19 cellular contexts compared by ENCODE assay signal in the genomic region with DNA sequence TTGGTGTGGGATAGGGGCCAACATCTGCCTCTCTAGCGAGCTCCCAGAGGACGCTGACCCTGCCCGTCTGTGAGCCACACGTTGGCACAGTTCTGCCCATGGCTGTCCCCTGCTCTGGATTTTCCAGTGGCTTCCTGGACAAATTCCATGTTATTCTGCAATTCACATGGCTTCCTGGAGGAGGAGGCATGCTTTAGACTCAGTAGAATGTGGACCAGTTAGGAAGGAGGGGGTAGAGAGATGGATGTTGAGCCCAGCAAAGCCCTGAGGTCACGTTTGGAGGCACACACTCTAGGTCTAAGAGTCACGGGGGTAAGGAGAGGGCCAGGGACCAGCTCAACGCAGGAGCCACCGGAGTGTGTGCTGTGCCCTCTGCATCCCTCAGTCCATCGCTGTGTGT. TPM values are rescaled to one million over a fixed set of nuclear protein-coding genes. Genes with fewer than 3 reads are reported as not detected.
DNase-seq lines count a peak whose midpoint lies in the region; ATAC-seq, FAIRE-seq and TF ChIP-seq lines count a peak whose summit lies in the region.
"Had no signal": no experiment of that assay in that cellular context is flagged by ENCODE, and none has a peak within 500 bp of the region (broad histone marks: within the 10 kb centered on the region; RNA-seq: fewer than 3 reads in every experiment).

No MANE protein-coding gene starts in this region.

- DNase-seq in HepG2 (ENCODE audit: low spot score) (no peak), right lobe of liver (no peak), T-helper 17 cell (no peak), chondrocyte (ENCODE audit: low spot score) (no peak), frontal cortex (ENCODE audit: low spot score in 2 of 2) (no peak), putamen (ENCODE audit: low spot score) (no peak)
- no peak for DNase-seq in stimulated activated effector memory CD8-positive, alpha-beta T cell treated with anti-CD3 and anti-CD28 coated beads, Interleukin-12 subunit alpha, Interleukin-12 subunit beta, amount 100 ng/mL, for 72 hours (ENCODE audit: low spot score in 2 of 2)
- DNase-seq: Calu3; CD4-positive, alpha-beta memory T cell; DMS79 treated with DMSO at 0.1 percent for 48 hours; GF-D8; GM23248; HCEC 1CT had no signal

- H3K4me1 ChIP-seq in HepG2 (ENCODE audit: insufficient read depth, low read length) (peaks cover 21% of the 10 kb centered on the region), right lobe of liver (no peaks in the 10 kb centered on the region)

- intact Hi-C loops in HepG2 (cut with micrococcal nuclease; ENCODE audit: unreplicated experiment) (no loop called here), right lobe of liver (cut with DNase I) (no loop called here)

- 61% methylated on average over 9 of the region's 9 CpGs for WGBS in HepG2 (ENCODE audit: low lambda C conversion rate)
- 58% methylated on average over 5 of the region's 9 CpGs for WGBS in right lobe of liver (ENCODE audit: insufficient coverage, low coverage, low lambda C conversion rate, missing lambda C conversion rate)

- TF ChIP-seq RAD21 in HepG2 (CRISPR knock-in tag; IDR thresholded peaks at IDR 0.05), result no peak

- H3K4me3 ChIP-seq in HepG2 (replicated peaks in 1 of 3; ENCODE audit: insufficient read depth in 1 of 3, low read depth in 2 of 3, low read length in 3 of 3) (no peak overlapping the region), right lobe of liver (no peak overlapping the region)
- H3K4me3 ChIP-seq: BLaER1, GM23248 had no signal

- ATAC-seq in HepG2 (peak; percentile 12; the same call in 1 of the 3 replicates), right lobe of liver (no peak), T-helper 17 cell (no peak), GM19395 (IDR thresholded peaks at IDR 0.05; ENCODE audit: unreplicated experiment) (no peak)
- ATAC-seq in stimulated activated effector memory CD8-positive, alpha-beta T cell treated with anti-CD3 and anti-CD28 coated beads, Interleukin-12 subunit alpha, Interleukin-12 subunit beta, amount 100 ng/mL, for 72 hours, result no peak

- CTCF ChIA-PET in HepG2 (lab: Yijun Ruan, JAX; ENCODE audit: low intra/inter-chr PET ratio, low total read pairs), result no interaction called here

- H2AFZ ChIP-seq in HepG2 (ENCODE audit: low read length), result no peak overlapping the region
- H2AFZ ChIP-seq: GM23248 had no signal

- peaks cover 20% of the 10 kb centered on the region for H3K4me1 Mint-ChIP-seq in T-helper 17 cell
- peaks cover 50% of the 10 kb centered on the region for H3K4me1 Mint-ChIP-seq in chondrocyte (ENCODE audit: low read depth)
- peaks cover 25% of the 10 kb centered on the region for H3K4me1 Mint-ChIP-seq in stimulated activated effector memory CD8-positive, alpha-beta T cell treated with anti-CD3 and anti-CD28 coated beads, Interleukin-12 subunit alpha, Interleukin-12 subunit beta, amount 100 ng/mL, for 72 hours

- no peak overlapping the region for H3K9ac ChIP-seq in HepG2 (ENCODE audit: insufficient read depth, low read depth, low read length)
- H3K9ac ChIP-seq: BLaER1, GM23248 had no signal

- H3K4me2 ChIP-seq in HepG2 (ENCODE audit: low read depth, low read length), result no peak overlapping the region
- H3K4me2 ChIP-seq: BLaER1 had no signal

- H3K79me2 ChIP-seq in HepG2 (ENCODE audit: insufficient read depth, low read length), result no peaks in the 10 kb centered on the region

- TF ChIP-seq EP300 in HepG2 (IDR thresholded peaks at IDR 0.05; ENCODE audit: low read depth in 2 of 2, low read length in 2 of 2) (no peak), HepG2 (CRISPR knock-in tag; IDR thresholded peaks at IDR 0.05; ENCODE audit: borderline replicate concordance) (no peak)

- no peak overlapping the region for H3K4me3 Mint-ChIP-seq in T-helper 17 cell
- no peak overlapping the region for H3K4me3 Mint-ChIP-seq in chondrocyte (ENCODE audit: unreplicated experiment)
- H3K4me3 Mint-ChIP-seq in stimulated activated effector memory CD8-positive, alpha-beta T cell treated with anti-CD3 and anti-CD28 coated beads, Interleukin-12 subunit alpha, Interleukin-12 subunit beta, amount 100 ng/mL, for 72 hours, result no peak overlapping the region
- H3K4me3 Mint-ChIP-seq: CD14-positive monocyte; CD4-positive, alpha-beta memory T cell had no signal

- H3K9me3 Mint-ChIP-seq in chondrocyte (ENCODE audit: low read depth), result no peaks in the 10 kb centered on the region
- H3K9me3 Mint-ChIP-seq in stimulated activated effector memory CD8-positive, alpha-beta T cell treated with anti-CD3 and anti-CD28 coated beads, Interleukin-12 subunit alpha, Interleukin-12 subunit beta, amount 100 ng/mL, for 72 hours, result no peaks in the 10 kb centered on the region
- H3K9me3 Mint-ChIP-seq: CD4-positive, alpha-beta memory T cell had no signal

- no peak for FAIRE-seq in HepG2 (lab: Jason Lieb, UNC)
- FAIRE-seq in frontal cortex (lab: Jason Lieb, UNC), result no peak

- no peak for TF ChIP-seq POLR2A in HepG2 (IDR thresholded peaks at IDR 0.05; ENCODE audit: insufficient read depth in 1 of 2, low read depth in 2 of 2, low read length in 2 of 2)
- TF ChIP-seq POLR2A in right lobe of liver (IDR thresholded peaks at IDR 0.05), result no peak

- no peaks in the 10 kb centered on the region for H3K36me3 Mint-ChIP-seq in T-helper 17 cell (ENCODE audit: low read depth)
- no peaks in the 10 kb centered on the region for H3K36me3 Mint-ChIP-seq in chondrocyte (ENCODE audit: low read depth)
- no peaks in the 10 kb centered on the region for H3K36me3 Mint-ChIP-seq in stimulated activated effector memory CD8-positive, alpha-beta T cell treated with anti-CD3 and anti-CD28 coated beads, Interleukin-12 subunit alpha, Interleukin-12 subunit beta, amount 100 ng/mL, for 72 hours
- H3K36me3 Mint-ChIP-seq: CD4-positive, alpha-beta memory T cell had no signal

- H3K36me3 ChIP-seq in HepG2 (replicated peaks in 1 of 2; ENCODE audit: control insufficient read depth in 1 of 2, insufficient read depth in 2 of 2, low read length in 2 of 2) (no peaks in the 10 kb centered on the region), right lobe of liver (no peaks in the 10 kb centered on the region)
- H3K36me3 ChIP-seq: BLaER1 had no signal

- POLR2A ChIA-PET in HepG2 (lab: Yijun Ruan, JAX), result no interaction called here

- H3K27me3 ChIP-seq in HepG2 (ENCODE audit: control insufficient read depth in 1 of 2, insufficient read depth in 2 of 2, low read length in 2 of 2), result peaks cover 4 to 22% of the 10 kb centered on the region in 2 experiments; a peak in 4 of 5 replicates
- no peaks in the 10 kb centered on the region for H3K27me3 ChIP-seq in right lobe of liver
- H3K27me3 ChIP-seq: BLaER1 had no signal

- no peaks in the 10 kb centered on the region for H4K20me1 ChIP-seq in HepG2 (ENCODE audit: insufficient read depth, low read length)
- H4K20me1 ChIP-seq: BLaER1 had no signal

- TF ChIP-seq CTCF in HepG2 (CRISPR knock-in tag; IDR thresholded peaks at IDR 0.05) (no peak), right lobe of liver (IDR thresholded peaks at IDR 0.05) (no peak), chondrocyte (IDR thresholded peaks at IDR 0.05) (peak; percentile 19)

- H3K27ac Mint-ChIP-seq in T-helper 17 cell, result peak overlapping the region; percentile 86
- no peak overlapping the region for H3K27ac Mint-ChIP-seq in chondrocyte (ENCODE audit: unreplicated experiment)
- peak overlapping the region; percentile 38 for H3K27ac Mint-ChIP-seq in stimulated activated effector memory CD8-positive, alpha-beta T cell treated with anti-CD3 and anti-CD28 coated beads, Interleukin-12 subunit alpha, Interleukin-12 subunit beta, amount 100 ng/mL, for 72 hours

- H3K27me3 Mint-ChIP-seq in T-helper 17 cell (peaks cover 6% of the 10 kb centered on the region), chondrocyte (ENCODE audit: low read depth) (no peaks in the 10 kb centered on the region)

- in situ Hi-C loops in HepG2 (cut with HindIII; ENCODE audit: extremely low pct_ligation_motif_present, low pct_unique_long_range_greater_than_20kb), result no loop called here

- H3K9me3 ChIP-seq in HepG2 (ENCODE audit: low read length) (no peaks in the 10 kb centered on the region), right lobe of liver (no peaks in the 10 kb centered on the region), T-helper 17 cell (ENCODE audit: control insufficient read depth, low read length, poor library complexity, severe bottlenecking) (no peaks in the 10 kb centered on the region)
- H3K9me3 ChIP-seq: BLaER1 had no signal

- no TSS peak for BruUV-seq in HepG2 (replicated peaks; lab: Mats Ljungman, UMichigan)

- H3K27ac ChIP-seq in HepG2 (ENCODE audit: extremely low read length, insufficient read depth, low read length) (no peak overlapping the region), right lobe of liver (no peak overlapping the region)
- H3K27ac ChIP-seq: 22Rv1, BLaER1, GM23248 had no signal

RNA-seq across cellular contexts. Expression of a gene that starts 12.2 kb away (rescaled TPM):
- total RNA-seq in HepG2 (2016; rRNA removed; fragmentation: Illumina TruSeq; extraction: Trizol), result 0.04 and 0.24 TPM in 2 replicates
- not detected in 2 replicates for total RNA-seq in HepG2 (2016; cell fraction: cytosol; rRNA removed; fragmentation: Illumina TruSeq; extraction: Trizol; ENCODE audit: low read depth)
- total RNA-seq in HepG2 (2016; cell fraction: insoluble cytoplasmic fraction; rRNA removed; fragmentation: Illumina TruSeq; extraction: Trizol), result 0.04 and 0.09 TPM in 2 replicates
- 0.06 TPM in 1 of 2 replicates, not detected in the other for total RNA-seq in HepG2 (2016; cell fraction: membrane; rRNA removed; fragmentation: Illumina TruSeq; extraction: Trizol)
- 0.19 and 0.34 TPM in 2 replicates for total RNA-seq in HepG2 (2016; cell fraction: nucleus; rRNA removed; fragmentation: Illumina TruSeq; extraction: Trizol)
- polyA plus RNA-seq in HepG2 (2011; rRNA removed), result 0.13 and 0.24 TPM in 2 replicates
- polyA plus RNA-seq in HepG2 (2011; cell fraction: cytosol; rRNA removed), result 0.21 and 0.22 TPM in 2 replicates
- 0.52 and 0.53 TPM in 2 replicates for polyA plus RNA-seq in HepG2 (2011; cell fraction: nucleus; rRNA removed)
- polyA plus RNA-seq in HepG2 (2012), result 0.13 and 0.17 TPM in 2 replicates
- not detected in 2 replicates for polyA plus RNA-seq in HepG2 (2016; cell fraction: cytosol; fragmentation: Illumina TruSeq; extraction: Trizol; ENCODE audit: low read depth)
- 0.10 TPM in 1 of 2 replicates, not detected in the other for polyA plus RNA-seq in HepG2 (2016; cell fraction: insoluble cytoplasmic fraction; fragmentation: Illumina TruSeq; extraction: Trizol; ENCODE audit: low read depth)
- polyA plus RNA-seq in HepG2 (2016; cell fraction: membrane; fragmentation: Illumina TruSeq; extraction: Trizol; ENCODE audit: low read depth), result 0.03 TPM in 1 of 2 replicates, not detected in the other
- polyA plus RNA-seq in HepG2 (2016; cell fraction: nucleus; fragmentation: Illumina TruSeq; extraction: Trizol; ENCODE audit: insufficient read depth, low read depth), result 0.20 TPM in 1 of 2 replicates, not detected in the other
- polyA minus RNA-seq in HepG2 (2011; rRNA and poly(A)+ RNA removed; ENCODE audit: low replicate concordance), result 0.07 and 0.52 TPM in 2 replicates
- 0.20 and 0.26 TPM in 2 replicates for polyA minus RNA-seq in HepG2 (2011; cell fraction: cytosol; rRNA and poly(A)+ RNA removed)
- polyA minus RNA-seq in HepG2 (2011; cell fraction: nucleus; rRNA and poly(A)+ RNA removed), result 0.50 and 0.52 TPM in 2 replicates
- under 1 TPM; 0.18 to 0.74 (median 0.52) TPM for total RNA-seq in right lobe of liver
- under 1 TPM in 1 of 2 donors, not detected in 1; 0.25 TPM for total RNA-seq in T-helper 17 cell
- total RNA-seq in chondrocyte, result 10.8 to 18.1 TPM (median 17.4 TPM) in 3 replicates
- 0.82 TPM for total RNA-seq in frontal cortex
- total RNA-seq: Calu3, HT-29 had no signal
- polyA plus RNA-seq: CD4-positive, alpha-beta memory T cell had no signal

RNA-seq across cellular contexts. Expression of a gene that starts 24.1 kb away (rescaled TPM):
- 30.6 and 31.7 TPM in 2 replicates for total RNA-seq in HepG2 (2016; rRNA removed; fragmentation: Illumina TruSeq; extraction: Trizol)
- 3.7 and 4.0 TPM in 2 replicates for total RNA-seq in HepG2 (2016; cell fraction: cytosol; rRNA removed; fragmentation: Illumina TruSeq; extraction: Trizol; ENCODE audit: low read depth)
- 28.9 and 29.6 TPM in 2 replicates for total RNA-seq in HepG2 (2016; cell fraction: insoluble cytoplasmic fraction; rRNA removed; fragmentation: Illumina TruSeq; extraction: Trizol)
- 7.7 and 9.6 TPM in 2 replicates for total RNA-seq in HepG2 (2016; cell fraction: membrane; rRNA removed; fragmentation: Illumina TruSeq; extraction: Trizol)
- 12.3 and 14.5 TPM in 2 replicates for total RNA-seq in HepG2 (2016; cell fraction: nucleus; rRNA removed; fragmentation: Illumina TruSeq; extraction: Trizol)
- 36.4 and 36.6 TPM in 2 replicates for polyA plus RNA-seq in HepG2 (2011; rRNA removed)
- polyA plus RNA-seq in HepG2 (2011; cell fraction: cytosol; rRNA removed), result 34.1 and 41.6 TPM in 2 replicates
- polyA plus RNA-seq in HepG2 (2011; cell fraction: nucleus; rRNA removed), result 22.4 and 24.6 TPM in 2 replicates
- 16.7 and 20.9 TPM in 2 replicates for polyA plus RNA-seq in HepG2 (2012)
- polyA plus RNA-seq in HepG2 (2016; cell fraction: cytosol; fragmentation: Illumina TruSeq; extraction: Trizol; ENCODE audit: low read depth), result 2.2 and 2.9 TPM in 2 replicates
- polyA plus RNA-seq in HepG2 (2016; cell fraction: insoluble cytoplasmic fraction; fragmentation: Illumina TruSeq; extraction: Trizol; ENCODE audit: low read depth), result 27.1 and 29.0 TPM in 2 replicates
- polyA plus RNA-seq in HepG2 (2016; cell fraction: membrane; fragmentation: Illumina TruSeq; extraction: Trizol; ENCODE audit: low read depth), result 5.2 and 5.4 TPM in 2 replicates
- polyA plus RNA-seq in HepG2 (2016; cell fraction: nucleus; fragmentation: Illumina TruSeq; extraction: Trizol; ENCODE audit: insufficient read depth, low read depth), result 22.0 and 25.1 TPM in 2 replicates
- 25.4 and 32.0 TPM in 2 replicates for polyA minus RNA-seq in HepG2 (2011; rRNA and poly(A)+ RNA removed; ENCODE audit: low replicate concordance)
- polyA minus RNA-seq in HepG2 (2011; cell fraction: cytosol; rRNA and poly(A)+ RNA removed), result 11.0 and 12.9 TPM in 2 replicates
- polyA minus RNA-seq in HepG2 (2011; cell fraction: nucleus; rRNA and poly(A)+ RNA removed), result 5.2 and 5.3 TPM in 2 replicates
- 10 to 100 TPM in 3 of 6 experiments, 1 to 10 TPM in 3; 9.1 to 30.7 (median 14.9) TPM for total RNA-seq in right lobe of liver
- 10 to 100 TPM; 17.0 to 21.2 TPM for total RNA-seq in T-helper 17 cell
- total RNA-seq in chondrocyte, result 24.0 to 26.9 TPM (median 26.8 TPM) in 3 replicates
- 20.4 TPM for total RNA-seq in frontal cortex

RNA-seq across cellular contexts. Expression of a gene that starts 28.9 kb away (rescaled TPM):
- 0.31 and 0.35 TPM in 2 replicates for total RNA-seq in HepG2 (2016; rRNA removed; fragmentation: Illumina TruSeq; extraction: Trizol)
- not detected in 2 replicates for total RNA-seq in HepG2 (2016; cell fraction: cytosol; rRNA removed; fragmentation: Illumina TruSeq; extraction: Trizol; ENCODE audit: low read depth)
- total RNA-seq in HepG2 (2016; cell fraction: insoluble cytoplasmic fraction; rRNA removed; fragmentation: Illumina TruSeq; extraction: Trizol), result 0.16 and 0.45 TPM in 2 replicates
- total RNA-seq in HepG2 (2016; cell fraction: membrane; rRNA removed; fragmentation: Illumina TruSeq; extraction: Trizol), result 0.19 and 0.34 TPM in 2 replicates
- 0.59 TPM in 1 of 2 replicates, not detected in the other for total RNA-seq in HepG2 (2016; cell fraction: nucleus; rRNA removed; fragmentation: Illumina TruSeq; extraction: Trizol)
- polyA plus RNA-seq in HepG2 (2011; rRNA removed), result 0.24 and 0.38 TPM in 2 replicates
- 0.12 and 0.19 TPM in 2 replicates for polyA plus RNA-seq in HepG2 (2011; cell fraction: cytosol; rRNA removed)
- polyA plus RNA-seq in HepG2 (2011; cell fraction: nucleus; rRNA removed), result 0.57 and 1.3 TPM in 2 replicates
- 0.35 and 0.38 TPM in 2 replicates for polyA plus RNA-seq in HepG2 (2012)
- 0.07 and 0.11 TPM in 2 replicates for polyA plus RNA-seq in HepG2 (2016; cell fraction: cytosol; fragmentation: Illumina TruSeq; extraction: Trizol; ENCODE audit: low read depth)
- 0.21 TPM in 2 replicates for polyA plus RNA-seq in HepG2 (2016; cell fraction: insoluble cytoplasmic fraction; fragmentation: Illumina TruSeq; extraction: Trizol; ENCODE audit: low read depth)
- polyA plus RNA-seq in HepG2 (2016; cell fraction: membrane; fragmentation: Illumina TruSeq; extraction: Trizol; ENCODE audit: low read depth), result 0.10 and 0.25 TPM in 2 replicates
- polyA plus RNA-seq in HepG2 (2016; cell fraction: nucleus; fragmentation: Illumina TruSeq; extraction: Trizol; ENCODE audit: insufficient read depth, low read depth), result 0.45 and 0.79 TPM in 2 replicates
- 0.84 TPM in 1 of 2 replicates, not detected in the other for polyA minus RNA-seq in HepG2 (2011; rRNA and poly(A)+ RNA removed; ENCODE audit: low replicate concordance)
- not detected in 2 replicates for polyA minus RNA-seq in HepG2 (2011; cell fraction: cytosol; rRNA and poly(A)+ RNA removed)
- 0.62 and 0.64 TPM in 2 replicates for polyA minus RNA-seq in HepG2 (2011; cell fraction: nucleus; rRNA and poly(A)+ RNA removed)
- total RNA-seq in right lobe of liver, result not detected
- under 1 TPM; 0.29 to 0.30 TPM for total RNA-seq in T-helper 17 cell
- total RNA-seq in chondrocyte, result 0.17 TPM in 1 of 3 replicates, not detected in the others
- total RNA-seq in frontal cortex, result 10.6 TPM
- total RNA-seq: CD4-positive, alpha-beta memory T cell; GM23248; H4; HT-29 had no signal
- polyA plus RNA-seq: CD14-positive monocyte; CD4-positive, alpha-beta memory T cell; GM23248 had no signal

RNA-seq across cellular contexts. Expression of a gene that starts 36.5 kb away (rescaled TPM):
- 62.4 and 66.7 TPM in 2 replicates for total RNA-seq in HepG2 (2016; rRNA removed; fragmentation: Illumina TruSeq; extraction: Trizol)
- total RNA-seq in HepG2 (2016; cell fraction: cytosol; rRNA removed; fragmentation: Illumina TruSeq; extraction: Trizol; ENCODE audit: low read depth), result 33.8 and 35.1 TPM in 2 replicates
- total RNA-seq in HepG2 (2016; cell fraction: insoluble cytoplasmic fraction; rRNA removed; fragmentation: Illumina TruSeq; extraction: Trizol), result 67.4 and 70.9 TPM in 2 replicates
- 51.3 and 59.4 TPM in 2 replicates for total RNA-seq in HepG2 (2016; cell fraction: membrane; rRNA removed; fragmentation: Illumina TruSeq; extraction: Trizol)
- total RNA-seq in HepG2 (2016; cell fraction: nucleus; rRNA removed; fragmentation: Illumina TruSeq; extraction: Trizol), result 32.1 and 40.4 TPM in 2 replicates
- 48.0 and 53.7 TPM in 2 replicates for polyA plus RNA-seq in HepG2 (2011; rRNA removed)
- polyA plus RNA-seq in HepG2 (2011; cell fraction: cytosol; rRNA removed), result 54.6 and 63.8 TPM in 2 replicates
- 23.5 and 23.9 TPM in 2 replicates for polyA plus RNA-seq in HepG2 (2011; cell fraction: nucleus; rRNA removed)
- 39.6 and 48.9 TPM in 2 replicates for polyA plus RNA-seq in HepG2 (2012)
- polyA plus RNA-seq in HepG2 (2016; cell fraction: cytosol; fragmentation: Illumina TruSeq; extraction: Trizol; ENCODE audit: low read depth), result 32.8 and 40.4 TPM in 2 replicates
- 70.8 and 86.6 TPM in 2 replicates for polyA plus RNA-seq in HepG2 (2016; cell fraction: insoluble cytoplasmic fraction; fragmentation: Illumina TruSeq; extraction: Trizol; ENCODE audit: low read depth)
- 45.9 and 53.3 TPM in 2 replicates for polyA plus RNA-seq in HepG2 (2016; cell fraction: membrane; fragmentation: Illumina TruSeq; extraction: Trizol; ENCODE audit: low read depth)
- 58.4 and 69.5 TPM in 2 replicates for polyA plus RNA-seq in HepG2 (2016; cell fraction: nucleus; fragmentation: Illumina TruSeq; extraction: Trizol; ENCODE audit: insufficient read depth, low read depth)
- 12.2 and 41.8 TPM in 2 replicates for polyA minus RNA-seq in HepG2 (2011; rRNA and poly(A)+ RNA removed; ENCODE audit: low replicate concordance)
- polyA minus RNA-seq in HepG2 (2011; cell fraction: cytosol; rRNA and poly(A)+ RNA removed), result 16.1 and 26.3 TPM in 2 replicates
- 10.3 and 14.2 TPM in 2 replicates for polyA minus RNA-seq in HepG2 (2011; cell fraction: nucleus; rRNA and poly(A)+ RNA removed)
- total RNA-seq in right lobe of liver, result 10 to 100 TPM; 26.0 to 52.4 (median 30.9) TPM
- total RNA-seq in T-helper 17 cell, result 10 to 100 TPM; 35.0 to 37.8 TPM
- 67.7 to 74.5 TPM (median 69.7 TPM) in 3 replicates for total RNA-seq in chondrocyte
- 43.6 TPM for total RNA-seq in frontal cortex

RNA-seq across cellular contexts. Expression of a gene that starts 43.1 kb away (rescaled TPM):
- total RNA-seq in HepG2 (2016; rRNA removed; fragmentation: Illumina TruSeq; extraction: Trizol) (5.5 and 7.2 TPM in 2 replicates), right lobe of liver (10 to 100 TPM; 10.2 to 28.2 (median 15.8) TPM), T-helper 17 cell (100 to 1,000 TPM; 173 to 175 TPM), chondrocyte (159 to 177 TPM (median 173 TPM) in 3 replicates), frontal cortex (70.1 TPM)
- total RNA-seq in HepG2 (2016; cell fraction: cytosol; rRNA removed; fragmentation: Illumina TruSeq; extraction: Trizol; ENCODE audit: low read depth), result 2.9 and 3.9 TPM in 2 replicates
- total RNA-seq in HepG2 (2016; cell fraction: insoluble cytoplasmic fraction; rRNA removed; fragmentation: Illumina TruSeq; extraction: Trizol), result 6.3 and 7.8 TPM in 2 replicates
- total RNA-seq in HepG2 (2016; cell fraction: membrane; rRNA removed; fragmentation: Illumina TruSeq; extraction: Trizol), result 4.2 TPM in 2 replicates
- total RNA-seq in HepG2 (2016; cell fraction: nucleus; rRNA removed; fragmentation: Illumina TruSeq; extraction: Trizol), result 6.1 and 7.9 TPM in 2 replicates
- 5.6 and 6.8 TPM in 2 replicates for polyA plus RNA-seq in HepG2 (2011; rRNA removed)
- 4.7 and 5.2 TPM in 2 replicates for polyA plus RNA-seq in HepG2 (2011; cell fraction: cytosol; rRNA removed)
- 14.7 and 14.9 TPM in 2 replicates for polyA plus RNA-seq in HepG2 (2011; cell fraction: nucleus; rRNA removed)
- 7.7 and 14.1 TPM in 2 replicates for polyA plus RNA-seq in HepG2 (2012)
- 1.7 and 2.4 TPM in 2 replicates for polyA plus RNA-seq in HepG2 (2016; cell fraction: cytosol; fragmentation: Illumina TruSeq; extraction: Trizol; ENCODE audit: low read depth)
- 14.2 and 15.7 TPM in 2 replicates for polyA plus RNA-seq in HepG2 (2016; cell fraction: insoluble cytoplasmic fraction; fragmentation: Illumina TruSeq; extraction: Trizol; ENCODE audit: low read depth)
- 4.5 and 4.6 TPM in 2 replicates for polyA plus RNA-seq in HepG2 (2016; cell fraction: membrane; fragmentation: Illumina TruSeq; extraction: Trizol; ENCODE audit: low read depth)
- polyA plus RNA-seq in HepG2 (2016; cell fraction: nucleus; fragmentation: Illumina TruSeq; extraction: Trizol; ENCODE audit: insufficient read depth, low read depth), result 19.3 and 21.5 TPM in 2 replicates
- polyA minus RNA-seq in HepG2 (2011; rRNA and poly(A)+ RNA removed; ENCODE audit: low replicate concordance), result 8.3 and 16.3 TPM in 2 replicates
- 6.0 and 8.5 TPM in 2 replicates for polyA minus RNA-seq in HepG2 (2011; cell fraction: cytosol; rRNA and poly(A)+ RNA removed)
- 4.0 and 7.2 TPM in 2 replicates for polyA minus RNA-seq in HepG2 (2011; cell fraction: nucleus; rRNA and poly(A)+ RNA removed)
